In genomic region chr10:73643362-73643761, GRCh38 we compare ENCODE assay signal across 12 cellular contexts. TPM values are rescaled to one million over a fixed set of nuclear protein-coding genes. Genes with fewer than 3 reads are reported as not detected.
"Had no signal": no experiment of that assay in that cellular context is flagged by ENCODE, and none has a peak within 500 bp of the region (broad histone marks: within the 10 kb centered on the region; RNA-seq: fewer than 3 reads in every experiment).

No MANE protein-coding gene starts in this region.

- H3K4me3 Mint-ChIP-seq: activated naive CD8-positive, alpha-beta T cell treated with anti-CD3 and anti-CD28 coated beads, Interleukin-2, amount 50 U/mL, for 24 hours; T-helper 1 cell treated with Interleukin-12 subunit alpha and Interleukin-12 subunit beta and Interleukin-4 antibody, amounts not matched to agents 30 μg/mL and 1 μg/mL, for 36 hours had no signal

- H3K36me3 ChIP-seq: esophagus squamous epithelium, WERI-Rb-1 had no signal

- H3K27ac Mint-ChIP-seq: activated naive CD8-positive, alpha-beta T cell treated with anti-CD3 and anti-CD28 coated beads, Interleukin-2, amount 50 U/mL, for 24 hours had no signal

- H3K27ac ChIP-seq: esophagus squamous epithelium, skin epidermis, WERI-Rb-1 had no signal

- H3K9me3 Mint-ChIP-seq: activated naive CD8-positive, alpha-beta T cell treated with anti-CD3 and anti-CD28 coated beads, Interleukin-2, amount 50 U/mL, for 24 hours; memory B cell; naive thymus-derived CD8-positive, alpha-beta T cell; T-helper 1 cell treated with Interleukin-12 subunit alpha and Interleukin-12 subunit beta and Interleukin-4 antibody, amounts not matched to agents 30 μg/mL and 1 μg/mL, for 36 hours had no signal

- H3K27me3 ChIP-seq: esophagus squamous epithelium had no signal

- H3K36me3 Mint-ChIP-seq: memory B cell; naive thymus-derived CD8-positive, alpha-beta T cell had no signal

- H3K4me3 ChIP-seq: esophagus squamous epithelium, skin epidermis had no signal

- DNase-seq: aorta, esophagus squamous epithelium, left ventricle myocardium superior had no signal

- H3K9me3 ChIP-seq: esophagus squamous epithelium had no signal

- ATAC-seq: stimulated activated naive CD8-positive, alpha-beta T cell treated with anti-CD3 and anti-CD28 coated beads, Interleukin-15, Interleukin-2, amounts not matched to agents 100 U/mL and 50 U/mL, for 24 hours had no signal

RNA-seq across cellular contexts. Expression of gene MYOZ1, which starts 2.1 kb away (rescaled TPM):
- total RNA-seq: endothelial cell of umbilical vein; naive thymus-derived CD8-positive, alpha-beta T cell had no signal
- polyA plus RNA-seq: endothelial cell of umbilical vein; naive thymus-derived CD8-positive, alpha-beta T cell had no signal

RNA-seq across cellular contexts. Expression of gene SYNPO2L, which starts 12.5 kb away (rescaled TPM):
- total RNA-seq: endothelial cell of umbilical vein; kidney epithelial cell; naive thymus-derived CD8-positive, alpha-beta T cell had no signal
- polyA plus RNA-seq: endothelial cell of umbilical vein; naive thymus-derived CD8-positive, alpha-beta T cell had no signal
